In the genomic region with DNA sequence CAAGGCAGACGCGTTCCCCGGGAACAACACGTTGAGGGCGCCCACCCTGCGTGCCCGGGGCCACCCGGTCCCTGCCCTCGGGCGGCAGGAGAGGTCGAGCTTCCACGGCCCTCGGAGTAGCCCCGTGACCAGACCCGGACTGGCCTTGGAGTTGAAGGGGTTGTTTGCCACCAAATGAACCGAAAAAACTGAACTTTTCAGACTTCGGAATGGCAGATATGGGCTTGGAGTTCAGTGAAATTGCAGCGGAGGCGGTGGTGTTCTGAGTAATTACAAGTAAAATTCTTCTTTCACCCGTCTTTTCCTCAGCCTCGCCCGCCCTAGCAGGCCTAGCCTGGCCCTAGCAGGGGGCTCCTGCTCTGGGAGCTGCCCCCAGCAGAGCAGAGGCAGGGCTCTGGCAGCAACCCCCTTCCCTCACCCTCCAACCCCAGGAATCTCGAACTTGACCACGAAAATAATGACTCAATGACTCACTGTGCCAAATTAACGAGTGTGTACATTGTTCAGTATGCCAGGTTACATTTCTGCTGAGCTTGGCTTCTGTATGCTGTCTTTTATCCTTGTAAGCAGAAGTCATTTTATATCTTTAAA, we compare ENCODE assay signal across 8 cellular contexts.
DNase-seq lines count a peak whose midpoint lies in the region; ATAC-seq lines count a peak whose summit lies in the region.

No MANE protein-coding gene starts in this region.

- peak overlapping the region; percentile 59 to 72 for H3K4me3 Mint-ChIP-seq in stimulated activated naive CD8-positive, alpha-beta T cell treated with anti-CD3 and anti-CD28 coated beads, Interleukin-15, amount 100 ng/mL, for 72 hours

- peak overlapping the region; percentile 76 for H3K4me2 ChIP-seq in BLaER1

- no peak overlapping the region for H3K27ac ChIP-seq in BLaER1
- no peak overlapping the region for H3K27ac ChIP-seq in HUES48 (ENCODE audit: low read depth, low read length)

- peak overlapping the region; percentile 58 for H3K4me3 ChIP-seq in BLaER1
- peak overlapping the region; percentile 55 for H3K4me3 ChIP-seq in HUES48 (ENCODE audit: low read depth, low read length)

- H3K9me3 Mint-ChIP-seq in stimulated activated naive CD8-positive, alpha-beta T cell treated with anti-CD3 and anti-CD28 coated beads, Interleukin-15, amount 100 ng/mL, for 72 hours: no peaks in the 10 kb centered on the region

- peaks cover 71% of the 10 kb centered on the region for H3K4me1 ChIP-seq in BLaER1
- peaks cover 53% of the 10 kb centered on the region for H3K4me1 ChIP-seq in HUES48 (ENCODE audit: control insufficient read depth, insufficient read depth, low read length)

- ATAC-seq in stimulated activated naive CD8-positive, alpha-beta T cell treated with anti-CD3 and anti-CD28 coated beads, Interleukin-15, amount 100 ng/mL, for 72 hours: no peak
- no peak for ATAC-seq in HG03196 (IDR thresholded peaks at IDR 0.05; ENCODE audit: unreplicated experiment)
- ATAC-seq in HG03097 (IDR thresholded peaks at IDR 0.05; ENCODE audit: low FRiP score, unreplicated experiment): no peak

- DNase-seq in amniotic stem cell (lab: John Stamatoyannopoulos, UW) (peak; percentile 8), iris pigment epithelial cell (ENCODE audit: low read depth) (peak; percentile 81)
- DNase-seq in stimulated activated naive CD8-positive, alpha-beta T cell treated with anti-CD3 and anti-CD28 coated beads, Interleukin-15, amount 100 ng/mL, for 72 hours: no peak
- no peak for DNase-seq in activated effector memory CD4-positive, alpha-beta T cell treated with Interleukin-2 at 50 U/mL for 16 hours

- H3K4me1 Mint-ChIP-seq in stimulated activated naive CD8-positive, alpha-beta T cell treated with anti-CD3 and anti-CD28 coated beads, Interleukin-15, amount 100 ng/mL, for 72 hours: peaks cover 51% of the 10 kb centered on the region

- no peaks in the 10 kb centered on the region for H3K36me3 ChIP-seq in BLaER1
- no peaks in the 10 kb centered on the region; the same call in 1 of the 2 replicates for H3K36me3 ChIP-seq in HUES48 (ENCODE audit: control insufficient read depth, insufficient read depth, low read length)

- no peak overlapping the region for H3K27ac Mint-ChIP-seq in stimulated activated naive CD8-positive, alpha-beta T cell treated with anti-CD3 and anti-CD28 coated beads, Interleukin-15, amount 100 ng/mL, for 72 hours

- H3K9me3 ChIP-seq in BLaER1 (no peaks in the 10 kb centered on the region), HUES48 (ENCODE audit: control insufficient read depth, insufficient read depth, low read length) (no peaks in the 10 kb centered on the region)

- H3K27me3 ChIP-seq in BLaER1 (peaks cover 93% of the 10 kb centered on the region), HUES48 (ENCODE audit: control insufficient read depth, insufficient read depth, low read length) (peaks cover 42% of the 10 kb centered on the region)

- peaks cover 98% of the 10 kb centered on the region for H3K27me3 Mint-ChIP-seq in stimulated activated naive CD8-positive, alpha-beta T cell treated with anti-CD3 and anti-CD28 coated beads, Interleukin-15, amount 100 ng/mL, for 72 hours

- H3K9ac ChIP-seq in BLaER1: no peak overlapping the region
- H3K9ac ChIP-seq in HUES48 (ENCODE audit: low read depth, low read length): no peak overlapping the region

- H4K20me1 ChIP-seq in BLaER1: peaks cover 64% of the 10 kb centered on the region

Comparison
In these comparisons a context has a peak if more than half of its experiments do, and no peak if none do; other contexts are left out.
1. DNase-seq: peak in amniotic stem cell (single experiment) and iris pigment epithelial cell (single experiment); none in stimulated activated naive CD8-positive, alpha-beta T cell treated with anti-CD3 and anti-CD28 coated beads, Interleukin-15, amount 100 ng/mL, for 72 hours (0 of 2) and activated effector memory CD4-positive, alpha-beta T cell treated with Interleukin-2 at 50 U/mL for 16 hours (single experiment).